ENCODE assay signal across 19 cellular contexts in the genomic region with DNA sequence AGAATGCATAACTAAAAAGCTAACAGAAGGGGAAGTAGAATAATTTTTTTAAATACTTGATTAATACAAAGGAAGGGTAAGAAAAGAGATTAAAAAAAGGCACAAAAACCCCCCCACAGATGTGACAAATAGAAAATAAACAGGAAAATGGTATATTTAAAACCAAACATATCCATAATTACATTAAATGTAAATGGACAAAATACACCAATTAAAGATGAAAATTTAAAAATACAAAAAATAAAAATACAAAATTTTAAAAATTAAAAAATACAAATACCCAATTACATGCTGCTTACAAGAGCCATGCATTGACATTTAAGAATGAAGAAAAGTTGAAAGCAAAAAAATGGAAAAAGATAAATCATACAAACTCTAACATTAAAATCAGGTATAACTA.
A peak's percentile ranks its signal among the peaks of the same experiment; 100 is the strongest.
DNase-seq lines count a peak whose midpoint lies in the region; ATAC-seq and FAIRE-seq lines count a peak whose summit lies in the region.
"Had no signal": no experiment of that assay in that cellular context is flagged by ENCODE, and none has a peak within 500 bp of the region (broad histone marks: within the 10 kb centered on the region; RNA-seq: fewer than 3 reads in every experiment).

No MANE protein-coding gene starts in this region.

- ATAC-seq in central memory CD8-positive, alpha-beta T cell (replicated peaks; ENCODE audit: extremely low read depth, poor library complexity, severe bottlenecking): no peak
- ATAC-seq in HG02763 (IDR thresholded peaks at IDR 0.05; ENCODE audit: unreplicated experiment): no peak
- ATAC-seq: CD8-positive, alpha-beta T cell; GM12878; GM23338; HCT116 had no signal

- H3K27ac Mint-ChIP-seq in central memory CD8-positive, alpha-beta T cell (ENCODE audit: low read depth): peak overlapping the region; percentile 3
- H3K27ac Mint-ChIP-seq: B cell; CD4-positive, CD25-positive, alpha-beta regulatory T cell; CD8-positive, alpha-beta T cell; GM23338; H9 had no signal

- H3K36me3 Mint-ChIP-seq in central memory CD8-positive, alpha-beta T cell (ENCODE audit: insufficient read depth): peaks cover 49% of the 10 kb centered on the region

- H3K4me3 Mint-ChIP-seq in central memory CD8-positive, alpha-beta T cell: no peak overlapping the region
- H3K4me3 Mint-ChIP-seq: B cell; CD4-positive, CD25-positive, alpha-beta regulatory T cell; CD8-positive, alpha-beta T cell; GM23338; H9 had no signal

- no peaks in the 10 kb centered on the region for H3K9me3 Mint-ChIP-seq in central memory CD8-positive, alpha-beta T cell
- H3K9me3 Mint-ChIP-seq: CD8-positive, alpha-beta T cell; GM23338; H9 had no signal

- peaks cover 15% of the 10 kb centered on the region for H3K4me1 ChIP-seq in GM23248 (ENCODE audit: insufficient read depth)
- H3K4me1 ChIP-seq: BLaER1, Caco-2 had no signal

- no peaks in the 10 kb centered on the region for H3K4me1 Mint-ChIP-seq in central memory CD8-positive, alpha-beta T cell
- H3K4me1 Mint-ChIP-seq: B cell had no signal

- H2AFZ ChIP-seq in GM23248: no peak overlapping the region
- H2AFZ ChIP-seq: GM23338 had no signal

- H3K27ac ChIP-seq in GM23248: no peak overlapping the region
- H3K27ac ChIP-seq: BLaER1, C4-2B had no signal

- no peaks in the 10 kb centered on the region for H4K20me1 ChIP-seq in GM23248 (ENCODE audit: insufficient read depth)
- H4K20me1 ChIP-seq: BLaER1 had no signal

- H3K9me3 ChIP-seq in GM23248 (ENCODE audit: low read depth): no peaks in the 10 kb centered on the region
- H3K9me3 ChIP-seq: BLaER1, Caco-2 had no signal

- no peak overlapping the region for H3K4me3 ChIP-seq in GM23248
- H3K4me3 ChIP-seq: BLaER1, GM12878, GM23338 had no signal

- no peaks in the 10 kb centered on the region; the same call in 1 of the 2 replicates for H3K36me3 ChIP-seq in GM23248 (ENCODE audit: low read depth)

- no peaks in the 10 kb centered on the region for H3K27me3 Mint-ChIP-seq in central memory CD8-positive, alpha-beta T cell
- H3K27me3 Mint-ChIP-seq: B cell; CD4-positive, CD25-positive, alpha-beta regulatory T cell had no signal

- no peak overlapping the region for H3K4me2 ChIP-seq in GM23248 (ENCODE audit: unreplicated experiment)
- H3K4me2 ChIP-seq: BLaER1, GM23338 had no signal

- FAIRE-seq in RCC 7860 (lab: Jason Lieb, UNC) (peak; percentile 45), frontal cortex (lab: Jason Lieb, UNC) (peak; percentile 60)
- FAIRE-seq: GM12878 had no signal

- no peaks in the 10 kb centered on the region for H3K27me3 ChIP-seq in GM23248 (replicated peaks; ENCODE audit: insufficient read depth)
- H3K27me3 ChIP-seq: BLaER1 had no signal

- no peak overlapping the region for H3K9ac ChIP-seq in GM23248
- H3K9ac ChIP-seq: BLaER1 had no signal

- no peak for DNase-seq in RCC 7860 (ENCODE audit: low spot score)
- no peak for DNase-seq in central memory CD8-positive, alpha-beta T cell (ENCODE audit: low spot score in 2 of 2)
- no peak for DNase-seq in frontal cortex (ENCODE audit: low spot score in 2 of 2)
- DNase-seq in NCI-H446 treated with DMSO at 0.1 percent for 48 hours (lab: John Stamatoyannopoulos, UW): no peak
- no peak for DNase-seq in GM23248
- DNase-seq: Caco-2; CD4-positive, CD25-positive, alpha-beta regulatory T cell; CD8-positive, alpha-beta T cell; DMS153; DND-41; GDM1; H9 had no signal

- H3K9me2 ChIP-seq in GM23248 (ENCODE audit: insufficient read depth): no peaks in the 10 kb centered on the region

- in situ Hi-C loops in GM23248 (cut with MboI): no loop called here

- no peaks in the 10 kb centered on the region for H3K79me2 ChIP-seq in GM23248 (ENCODE audit: insufficient read depth)

- no peaks in the 10 kb centered on the region; the same call in 1 of the 2 replicates for H3F3A ChIP-seq in GM23248 (ENCODE audit: insufficient read depth)
